ENCODE assay signal across 29 cellular contexts in genomic region chr3:77197408-77197807, GRCh38.
"Had no signal": no experiment of that assay in that cellular context is flagged by ENCODE, and none has a peak within 500 bp of the region (broad histone marks: within the 10 kb centered on the region; RNA-seq: fewer than 3 reads in every experiment).

No MANE protein-coding gene starts in this region.

- ATAC-seq: stimulated activated effector memory CD8-positive, alpha-beta T cell treated with anti-CD3 and anti-CD28 coated beads, Interleukin-12 subunit alpha, Interleukin-12 subunit beta, amount 100 ng/mL, for 72 hours; stimulated activated memory B cell treated with anti-CD40 and anti-IgM and Interleukin-4, amounts not matched to agents 10 μg/mL and 1 μg/mL and 100 μg/mL, for 72 hours; stimulated activated naive B cell treated with anti-CD40 and anti-IgM and Interleukin-4, amounts not matched to agents 10 μg/mL and 1 μg/mL and 100 μg/mL, for 72 hours; stimulated activated naive CD8-positive, alpha-beta T cell treated with anti-CD3 and anti-CD28 coated beads, Interleukin-15, amount 100 ng/mL, for 72 hours; stimulated activated naive CD8-positive, alpha-beta T cell treated with anti-CD3 and anti-CD28 coated beads, Interleukin-15, Interleukin-2, amounts not matched to agents 100 U/mL and 50 U/mL, for 24 hours; upper lobe of right lung had no signal

- H3K4me3 ChIP-seq: stomach, suprapubic skin, testis, thoracic aorta, thyroid gland, tibial artery, tibial nerve, transverse colon, upper lobe of left lung, upper lobe of right lung, uterus, vagina had no signal

- H3K9me3 ChIP-seq: stomach, suprapubic skin, testis, thoracic aorta, thyroid gland, tibial artery, tibial nerve, transverse colon, upper lobe of left lung, upper lobe of right lung, uterus, vagina had no signal

- H3K4me1 ChIP-seq: stomach, suprapubic skin, testis, thyroid gland, tibial artery, tibial nerve, transverse colon, upper lobe of left lung, upper lobe of right lung, uterus, vagina had no signal

- H3K36me3 ChIP-seq: stomach, suprapubic skin, thoracic aorta, thyroid gland, tibial artery, tibial nerve, transverse colon, upper lobe of left lung, upper lobe of right lung, uterus, vagina had no signal

- H3K27ac ChIP-seq: stomach, suprapubic skin, testis, thoracic aorta, thyroid gland, tibial artery, tibial nerve, transverse colon, upper lobe of left lung, upper lobe of right lung, uterus, vagina had no signal

- H3K27ac Mint-ChIP-seq: stimulated activated effector memory CD8-positive, alpha-beta T cell treated with anti-CD3 and anti-CD28 coated beads, Interleukin-12 subunit alpha, Interleukin-12 subunit beta, amount 100 ng/mL, for 72 hours; stimulated activated memory B cell treated with anti-CD40 and anti-IgM and Interleukin-4, amounts not matched to agents 10 μg/mL and 1 μg/mL and 100 μg/mL, for 72 hours; stimulated activated naive B cell treated with anti-CD40 and anti-IgM and Interleukin-4, amounts not matched to agents 10 μg/mL and 1 μg/mL and 100 μg/mL, for 72 hours; stimulated activated naive CD8-positive, alpha-beta T cell treated with anti-CD3 and anti-CD28 coated beads, Interleukin-15, Interleukin-2, amounts not matched to agents 100 ng/mL and 50 ng/mL, for 24 hours; type B pancreatic cell had no signal

- H3K4me1 Mint-ChIP-seq: stimulated activated effector memory CD8-positive, alpha-beta T cell treated with anti-CD3 and anti-CD28 coated beads, Interleukin-12 subunit alpha, Interleukin-12 subunit beta, amount 100 ng/mL, for 72 hours; stimulated activated memory B cell treated with anti-CD40 and anti-IgM and Interleukin-4, amounts not matched to agents 10 μg/mL and 1 μg/mL and 100 μg/mL, for 72 hours; stimulated activated naive B cell treated with anti-CD40 and anti-IgM and Interleukin-4, amounts not matched to agents 10 μg/mL and 1 μg/mL and 100 μg/mL, for 72 hours; stimulated activated naive CD8-positive, alpha-beta T cell treated with anti-CD3 and anti-CD28 coated beads, Interleukin-15, amount 100 ng/mL, for 72 hours had no signal

- H3K9me3 Mint-ChIP-seq: stimulated activated naive B cell treated with anti-CD40 and anti-IgM and Interleukin-4, amounts not matched to agents 10 μg/mL and 1 μg/mL and 100 μg/mL, for 72 hours; stimulated activated naive CD8-positive, alpha-beta T cell treated with anti-CD3 and anti-CD28 coated beads, Interleukin-15, Interleukin-2, amounts not matched to agents 100 ng/mL and 50 ng/mL, for 24 hours; type B pancreatic cell had no signal

- H3K4me3 Mint-ChIP-seq: stimulated activated effector memory CD8-positive, alpha-beta T cell treated with anti-CD3 and anti-CD28 coated beads, Interleukin-12 subunit alpha, Interleukin-12 subunit beta, amount 100 ng/mL, for 72 hours; stimulated activated memory B cell treated with anti-CD40 and anti-IgM and Interleukin-4, amounts not matched to agents 10 μg/mL and 1 μg/mL and 100 μg/mL, for 72 hours; stimulated activated naive B cell treated with anti-CD40 and anti-IgM and Interleukin-4, amounts not matched to agents 10 μg/mL and 1 μg/mL and 100 μg/mL, for 72 hours; stimulated activated naive CD8-positive, alpha-beta T cell treated with anti-CD3 and anti-CD28 coated beads, Interleukin-15, amount 100 ng/mL, for 72 hours; stimulated activated naive CD8-positive, alpha-beta T cell treated with anti-CD3 and anti-CD28 coated beads, Interleukin-15, Interleukin-2, amounts not matched to agents 100 ng/mL and 50 ng/mL, for 24 hours; type B pancreatic cell had no signal

- H3K36me3 Mint-ChIP-seq: stimulated activated effector memory CD8-positive, alpha-beta T cell treated with anti-CD3 and anti-CD28 coated beads, Interleukin-12 subunit alpha, Interleukin-12 subunit beta, amount 100 ng/mL, for 72 hours; stimulated activated memory B cell treated with anti-CD40 and anti-IgM and Interleukin-4, amounts not matched to agents 10 μg/mL and 1 μg/mL and 100 μg/mL, for 72 hours; stimulated activated naive B cell treated with anti-CD40 and anti-IgM and Interleukin-4, amounts not matched to agents 10 μg/mL and 1 μg/mL and 100 μg/mL, for 72 hours; type B pancreatic cell had no signal

- H3K27me3 Mint-ChIP-seq: stimulated activated memory B cell treated with anti-CD40 and anti-IgM and Interleukin-4, amounts not matched to agents 10 μg/mL and 1 μg/mL and 100 μg/mL, for 72 hours; stimulated activated naive B cell treated with anti-CD40 and anti-IgM and Interleukin-4, amounts not matched to agents 10 μg/mL and 1 μg/mL and 100 μg/mL, for 72 hours; stimulated activated naive CD8-positive, alpha-beta T cell treated with anti-CD3 and anti-CD28 coated beads, Interleukin-15, amount 100 ng/mL, for 72 hours; stimulated activated naive CD8-positive, alpha-beta T cell treated with anti-CD3 and anti-CD28 coated beads, Interleukin-15, Interleukin-2, amounts not matched to agents 100 ng/mL and 50 ng/mL, for 24 hours; type B pancreatic cell had no signal

- H3K27me3 ChIP-seq: stomach, suprapubic skin, testis, thyroid gland, tibial artery, tibial nerve, transverse colon, upper lobe of left lung, upper lobe of right lung, uterus, vagina had no signal

- DNase-seq: stimulated activated CD4-positive, alpha-beta T cell treated with anti-CD3 and anti-CD28 coated beads, Interleukin-2, amount 100 ng/mL, for 48 hours; stimulated activated CD4-positive, alpha-beta T cell treated with anti-CD3 and anti-CD28 coated beads, Interleukin-4, amount 100 ng/mL, for 1 hour; stimulated activated CD4-positive, alpha-beta T cell treated with anti-CD3 and anti-CD28 coated beads, Interleukin-4, amount 100 ng/mL, for 24 hours; stimulated activated CD4-positive, alpha-beta T cell treated with anti-CD3 and anti-CD28 coated beads, Interleukin-4, amount 100 ng/mL, for 4 hours; stimulated activated CD8-positive, alpha-beta memory T cell treated with anti-CD3 and anti-CD28 coated beads, Interleukin-4, amount 100 ng/mL, for 48 hours; stimulated activated naive B cell treated with anti-CD40 and anti-IgM and Interleukin-4, amounts not matched to agents 10 μg/mL and 1 μg/mL and 100 μg/mL, for 72 hours; stimulated activated naive CD4-positive, alpha-beta T cell; stimulated activated naive CD4-positive, alpha-beta T cell treated with Interleukin-2 at 50 U/mL for 16 hours; stimulated activated naive CD8-positive, alpha-beta T cell treated with anti-CD3 and anti-CD28 coated beads, Interleukin-15, amount 100 ng/mL, for 72 hours; stimulated activated naive CD8-positive, alpha-beta T cell treated with anti-CD3 and anti-CD28 coated beads, Interleukin-15, Interleukin-2, amounts not matched to agents 100 U/mL and 50 U/mL, for 24 hours; stomach; substantia nigra; testis; thyroid gland; tibial artery; transverse colon; trophoblast cell; upper lobe of left lung; upper lobe of right lung; uterus had no signal

- FAIRE-seq: urothelium cell line had no signal
